In genomic region chr14:103104654-103105511, GRCh38 we compare ENCODE assay signal across 9 cellular contexts. TPM values are rescaled to one million over a fixed set of nuclear protein-coding genes. Genes with fewer than 3 reads are reported as not detected.
DNase-seq lines count a peak whose midpoint lies in the region; ATAC-seq and TF ChIP-seq lines count a peak whose summit lies in the region.
"Had no signal": no experiment of that assay in that cellular context is flagged by ENCODE, and none has a peak within 500 bp of the region (broad histone marks: within the 10 kb centered on the region; RNA-seq: fewer than 3 reads in every experiment).

No MANE protein-coding gene starts in this region.

- peaks cover 28% of the 10 kb centered on the region for H3K27me3 ChIP-seq in fibroblast of lung (ENCODE audit: control insufficient read depth, insufficient read depth, low read length)
- H3K27me3 ChIP-seq in neural cell (ENCODE audit: insufficient read depth, low read depth, low read length): peaks cover 38% of the 10 kb centered on the region
- no peaks in the 10 kb centered on the region for H3K27me3 ChIP-seq in testis

- no peak overlapping the region for H3K4me3 ChIP-seq in fibroblast of lung (replicated peaks in 1 of 4; ENCODE audit: control extremely low read depth in 1 of 4, insufficient read depth in 1 of 4, low read depth in 3 of 4, low read length in 4 of 4)
- H3K4me3 ChIP-seq in neural cell (ENCODE audit: low read length): peak overlapping the region; percentile 63
- H3K4me3 ChIP-seq in testis: no peak overlapping the region

- peak; percentile 92 for TF ChIP-seq RAD21 in neural cell (conservative IDR thresholded peaks at IDR 0.05)

- H3K9me3 ChIP-seq in fibroblast of lung (ENCODE audit: control insufficient read depth, insufficient read depth, low read depth, low read length) (no peaks in the 10 kb centered on the region), neural cell (ENCODE audit: low read length) (no peaks in the 10 kb centered on the region), testis (no peaks in the 10 kb centered on the region)

- H3K4me1 ChIP-seq in fibroblast of lung (ENCODE audit: control insufficient read depth, extremely low read depth, insufficient read depth, low read length): peaks cover 10% of the 10 kb centered on the region
- H3K4me1 ChIP-seq in testis: peaks cover 18% of the 10 kb centered on the region

- H3K36me3 ChIP-seq in fibroblast of lung (ENCODE audit: control insufficient read depth, insufficient read depth, low read length) (no peaks in the 10 kb centered on the region), neural cell (ENCODE audit: insufficient read depth, low read length) (no peaks in the 10 kb centered on the region), testis (ENCODE audit: low read depth, missing control alignments) (no peaks in the 10 kb centered on the region)

- no peak overlapping the region for H2AFZ ChIP-seq in fibroblast of lung (ENCODE audit: low read length)
- peak overlapping the region; percentile 17 for H2AFZ ChIP-seq in neural cell (ENCODE audit: low read depth, low read length)

- WGBS in testis, 2 donors: 18 to 49% methylated on average over 15 to 56 of the region's 61 CpGs

- H4K20me1 ChIP-seq in fibroblast of lung (ENCODE audit: control insufficient read depth, extremely low read depth, insufficient read depth, low read length) (no peaks in the 10 kb centered on the region), neural cell (ENCODE audit: insufficient read depth) (no peaks in the 10 kb centered on the region)

- no peaks in the 10 kb centered on the region for H3K9me2 ChIP-seq in neural cell (ENCODE audit: insufficient read depth, low read length)

- TF ChIP-seq EP300 in neural cell (conservative IDR thresholded peaks at IDR 0.05; ENCODE audit: poor library complexity, severe bottlenecking): no peak

- peak; percentile 50 for ATAC-seq in HG02759 (IDR thresholded peaks at IDR 0.05; ENCODE audit: unreplicated experiment)

- H3K79me2 ChIP-seq in fibroblast of lung (ENCODE audit: control insufficient read depth, insufficient read depth, low read length) (no peaks in the 10 kb centered on the region), neural cell (replicated peaks; ENCODE audit: insufficient read depth, low read length) (no peaks in the 10 kb centered on the region)

- no peak for TF ChIP-seq POLR2A in testis (IDR thresholded peaks at IDR 0.05)

- TF ChIP-seq CTCF in fibroblast of lung (conservative IDR thresholded peaks at IDR 0.05 in 1 of 2, IDR thresholded peaks at IDR 0.05 in 1 of 2; ENCODE audit: low read depth in 1 of 2, low read length in 2 of 2): peak; percentile 82 to 93
- peak; percentile 99 for TF ChIP-seq CTCF in neural cell (IDR thresholded peaks at IDR 0.05; ENCODE audit: poor library complexity, severe bottlenecking)
- TF ChIP-seq CTCF in testis (IDR thresholded peaks at IDR 0.05): peak; percentile 96 to 98 (median 96)

- H3K27ac ChIP-seq in fibroblast of lung (ENCODE audit: insufficient read depth, low read length) (no peak overlapping the region), neural cell (ENCODE audit: low read length) (no peak overlapping the region), testis (no peak overlapping the region)

- H3K4me2 ChIP-seq in fibroblast of lung (ENCODE audit: extremely low read depth, insufficient read depth, low read length) (no peak overlapping the region), neural cell (ENCODE audit: low read length) (no peak overlapping the region)

- intact Hi-C loops in testis (cut with DNase I; ENCODE audit: low total_unique reads): loop anchor here (10.0 kb wide), 2 partner anchors 80 to 190 kb away; no protein-coding TSS in a partner anchor

- DNase-seq in DMS79 (lab: John Stamatoyannopoulos, UW) (peak; percentile 48), NCI-H774 (lab: John Stamatoyannopoulos, UW) (peak; percentile 70), fibroblast of lung (ENCODE audit: low read depth in 2 of 2) (peak; percentile 42 to 69), testis (peak; percentile 81), NCI-H446 treated with DMSO at 0.1 percent for 48 hours (lab: John Stamatoyannopoulos, UW) (no peak)
- peak; percentile 83 for DNase-seq in activated T-cell treated with anti-CD3 and anti-CD28 coated beads, Interleukin-2, amount 50 U/mL, for 1 hour

- no peak overlapping the region for H3K9ac ChIP-seq in fibroblast of lung (ENCODE audit: insufficient read depth, low read length)
- H3K9ac ChIP-seq in neural cell (ENCODE audit: low read length): peak overlapping the region; percentile 29

- H3F3A ChIP-seq in neural cell (ENCODE audit: insufficient read depth, low read length, poor library complexity, severe bottlenecking): no peaks in the 10 kb centered on the region

TF ChIP-seq in neural cell, 6 proteins besides CTCF, POLR2A, EP300 and RAD21:
- TF ChIP-seq POLR2AphosphoS5 (IDR thresholded peaks at IDR 0.05) (no peak), MXI1 (conservative IDR thresholded peaks at IDR 0.05; ENCODE audit: poor library complexity, severe bottlenecking) (peak; percentile 37), REST (IDR thresholded peaks at IDR 0.05; ENCODE audit: borderline replicate concordance) (no peak), EZH2 (IDR thresholded peaks at IDR 0.05; ENCODE audit: borderline replicate concordance, insufficient read depth, low read length, poor library complexity, severe bottlenecking) (no peak), TAF1 (IDR thresholded peaks at IDR 0.05; ENCODE audit: low read depth) (no peak), SMC3 (conservative IDR thresholded peaks at IDR 0.05; ENCODE audit: poor library complexity) (peak; percentile 96)

RNA-seq across cellular contexts. Expression of gene EXOC3L4, which starts 10.4 kb away (rescaled TPM):
- total RNA-seq in fibroblast of lung (0.26 and 0.50 TPM in 2 replicates), testis (1 to 10 TPM; 1.0 to 2.4 TPM)
- polyA plus RNA-seq in fibroblast of lung (0.18 and 0.39 TPM in 2 replicates), neural cell (not detected in 2 replicates), testis (ENCODE audit: insufficient read depth, low read depth, low replicate concordance) (2.4 TPM)
- polyA plus RNA-seq in fibroblast of lung (2012): 0.16 and 0.51 TPM in 2 replicates
- polyA minus RNA-seq in fibroblast of lung (ENCODE audit: low replicate concordance) (not detected in 2 replicates), neural cell (not detected in 2 replicates)
- total RNA-seq: T-helper 2 cell treated with Interferon-gamma antibody and Interleukin-4, amounts not matched to agents 100 ng/mL and 5 ng/mL, for 36 hours had no signal

RNA-seq across cellular contexts. Expression of gene TNFAIP2, which starts 18.4 kb away (rescaled TPM):
- total RNA-seq in fibroblast of lung: 102 and 139 TPM in 2 replicates
- polyA plus RNA-seq in fibroblast of lung: 31.6 and 71.5 TPM in 2 replicates
- 38.4 and 86.3 TPM in 2 replicates for polyA plus RNA-seq in fibroblast of lung (2012)
- polyA minus RNA-seq in fibroblast of lung (ENCODE audit: low replicate concordance): 91.2 and 178 TPM in 2 replicates
- polyA plus RNA-seq in neural cell: 1.8 and 6.1 TPM in 2 replicates
- polyA minus RNA-seq in neural cell: 2.9 and 3.0 TPM in 2 replicates
- total RNA-seq in testis: 10 to 100 TPM; 44.9 to 51.8 TPM
- polyA plus RNA-seq in testis (ENCODE audit: insufficient read depth, low read depth, low replicate concordance): 92.8 TPM

RNA-seq across cellular contexts. Expression of gene LBHD2, which starts 20.9 kb away (rescaled TPM):
- not detected in 2 replicates for total RNA-seq in fibroblast of lung
- polyA plus RNA-seq in fibroblast of lung: not detected in 2 replicates
- not detected in 2 replicates for polyA plus RNA-seq in fibroblast of lung (2012)
- polyA minus RNA-seq in fibroblast of lung (ENCODE audit: low replicate concordance): not detected in 2 replicates
- polyA plus RNA-seq in neural cell: not detected in 2 replicates
- polyA minus RNA-seq in neural cell: not detected in 2 replicates
- 1 to 10 TPM; 1.9 to 5.6 TPM for total RNA-seq in testis
- 3.9 TPM for polyA plus RNA-seq in testis (ENCODE audit: insufficient read depth, low read depth, low replicate concordance)
- total RNA-seq: T-helper 2 cell treated with Interferon-gamma antibody and Interleukin-4, amounts not matched to agents 100 ng/mL and 5 ng/mL, for 36 hours had no signal

RNA-seq across cellular contexts. Expression of gene CDC42BPB, which starts 47.5 kb away (rescaled TPM):
- 66.8 and 98.3 TPM in 2 replicates for total RNA-seq in fibroblast of lung
- 44.8 and 53.1 TPM in 2 replicates for polyA plus RNA-seq in fibroblast of lung
- 52.4 and 59.6 TPM in 2 replicates for polyA plus RNA-seq in fibroblast of lung (2012)
- 258 and 297 TPM in 2 replicates for polyA minus RNA-seq in fibroblast of lung (ENCODE audit: low replicate concordance)
- 43.5 and 43.8 TPM in 2 replicates for polyA plus RNA-seq in neural cell
- 104 and 133 TPM in 2 replicates for polyA minus RNA-seq in neural cell
- total RNA-seq in testis: 100 to 1,000 TPM; 201 to 216 TPM
- polyA plus RNA-seq in testis (ENCODE audit: insufficient read depth, low read depth, low replicate concordance): 90.3 TPM
